In genomic region chr14:24425704-24426103, GRCh38 we compare ENCODE assay signal across 7 cellular contexts. TPM values are rescaled to one million over a fixed set of nuclear protein-coding genes. Genes with fewer than 3 reads are reported as not detected.
DNase-seq lines count a peak whose midpoint lies in the region.
"Had no signal": no experiment of that assay in that cellular context is flagged by ENCODE, and none has a peak within 500 bp of the region (broad histone marks: within the 10 kb centered on the region; RNA-seq: fewer than 3 reads in every experiment).

No MANE protein-coding gene starts in this region.

- H2BK12ac ChIP-seq in mesenchymal stem cell (ENCODE audit: low read length in 2 of 2), result no peak overlapping the region

- no peak overlapping the region for H3K14ac ChIP-seq in mesenchymal stem cell (ENCODE audit: low read length in 2 of 2)

- H2BK120ac ChIP-seq in mesenchymal stem cell (ENCODE audit: low read depth, low read length), result no peak overlapping the region

- peak overlapping the region; percentile 7 for H3K27ac Mint-ChIP-seq in activated T-helper 1 cell treated with anti-CD3 and anti-CD28 coated beads, Interleukin-12 subunit alpha, Interleukin-12 subunit beta, Interleukin-2, Interleukin-4 antibody, amounts not matched to agents 30 ng/mL and 10 ng/mL and 1 ng/mL, durations not matched to agents 14 hours and 24 hours and 36 hours

- H3K27ac ChIP-seq in mesenchymal stem cell (ENCODE audit: low read length, poor library complexity, severe bottlenecking), result no peak overlapping the region
- no peak overlapping the region for H3K27ac ChIP-seq in caudate nucleus (ENCODE audit: low read depth, low read length)

- peak; percentile 35 for DNase-seq in DMS53 (lab: John Stamatoyannopoulos, UW)
- no peak for DNase-seq in DMS53 treated with DMSO at 0.1 percent for 48 hours (lab: John Stamatoyannopoulos, UW; ENCODE audit: unreplicated experiment)
- no peak for DNase-seq in activated T-helper 1 cell treated with anti-CD3 and anti-CD28 coated beads, Interleukin-12 subunit alpha, Interleukin-12 subunit beta, Interleukin-2, Interleukin-4 antibody, amounts not matched to agents 30 ng/mL and 10 ng/mL and 1 ng/mL, durations not matched to agents 14 hours and 24 hours and 36 hours (ENCODE audit: low spot score)
- peak; percentile 52 for DNase-seq in mesenchymal stem cell
- DNase-seq in SK-N-DZ (ENCODE audit: low spot score), result no peak
- DNase-seq in caudate nucleus (lab: John Stamatoyannopoulos, UW), result no peak

- no peaks in the 10 kb centered on the region for H3K79me1 ChIP-seq in mesenchymal stem cell (replicated peaks; ENCODE audit: low read length, poor library complexity, severe bottlenecking)

- H2AFZ ChIP-seq in mesenchymal stem cell (ENCODE audit: low read depth, low read length), result no peak overlapping the region

- peaks cover 10% of the 10 kb centered on the region for H3K4me1 ChIP-seq in mesenchymal stem cell (ENCODE audit: control insufficient read depth, insufficient read depth, low read depth, low read length)

- no peak overlapping the region for H4K91ac ChIP-seq in mesenchymal stem cell (ENCODE audit: low read length)

- H3K36me3 ChIP-seq in mesenchymal stem cell (ENCODE audit: control insufficient read depth in 1 of 2, insufficient read depth in 2 of 2, low read depth in 1 of 2, low read length in 2 of 2), result peaks cover 0 to 5% of the 10 kb centered on the region in 2 experiments

- intact Hi-C loops in activated T-helper 1 cell treated with anti-CD3 and anti-CD28 coated beads, Interleukin-12 subunit alpha, Interleukin-12 subunit beta, Interleukin-2, Interleukin-4 antibody, amounts not matched to agents 30 ng/mL and 10 ng/mL and 1 ng/mL, durations not matched to agents 14 hours and 24 hours and 36 hours (cut with micrococcal nuclease), result no loop called here

- no peak overlapping the region for H2AK5ac ChIP-seq in mesenchymal stem cell (ENCODE audit: low read length, severe bottlenecking)

- H2BK5ac ChIP-seq in mesenchymal stem cell (ENCODE audit: low read depth, low read length, poor library complexity, severe bottlenecking), result no peak overlapping the region

- no peak overlapping the region for H4K8ac ChIP-seq in mesenchymal stem cell (ENCODE audit: low read length)

- no peak overlapping the region for H3K4me3 Mint-ChIP-seq in activated T-helper 1 cell treated with anti-CD3 and anti-CD28 coated beads, Interleukin-12 subunit alpha, Interleukin-12 subunit beta, Interleukin-2, Interleukin-4 antibody, amounts not matched to agents 30 ng/mL and 10 ng/mL and 1 ng/mL, durations not matched to agents 14 hours and 24 hours and 36 hours

- H3K9ac ChIP-seq in mesenchymal stem cell (ENCODE audit: low read length), result peak overlapping the region; percentile 63

- peaks cover 0 to 5% of the 10 kb centered on the region in 2 experiments for H3K27me3 ChIP-seq in mesenchymal stem cell (ENCODE audit: control insufficient read depth in 1 of 2, insufficient read depth in 1 of 2, low read length in 2 of 2)

- no peak overlapping the region for H3K18ac ChIP-seq in mesenchymal stem cell (ENCODE audit: low read depth in 1 of 2, low read length in 2 of 2)

- no peaks in the 10 kb centered on the region for H3K27me3 Mint-ChIP-seq in activated T-helper 1 cell treated with anti-CD3 and anti-CD28 coated beads, Interleukin-12 subunit alpha, Interleukin-12 subunit beta, Interleukin-2, Interleukin-4 antibody, amounts not matched to agents 30 ng/mL and 10 ng/mL and 1 ng/mL, durations not matched to agents 14 hours and 24 hours and 36 hours (ENCODE audit: insufficient read depth)

- H3K4me3 ChIP-seq in mesenchymal stem cell (ENCODE audit: insufficient read depth in 1 of 2, low read depth in 1 of 2, low read length in 2 of 2), result no peak overlapping the region

- no peak overlapping the region for H3K4ac ChIP-seq in mesenchymal stem cell (ENCODE audit: low read depth in 1 of 2, low read length in 2 of 2)

- H3K9me3 ChIP-seq in mesenchymal stem cell (ENCODE audit: control insufficient read depth, low read length), result no peaks in the 10 kb centered on the region

- peaks cover 2% of the 10 kb centered on the region for H3K36me3 Mint-ChIP-seq in activated T-helper 1 cell treated with anti-CD3 and anti-CD28 coated beads, Interleukin-12 subunit alpha, Interleukin-12 subunit beta, Interleukin-2, Interleukin-4 antibody, amounts not matched to agents 30 ng/mL and 10 ng/mL and 1 ng/mL, durations not matched to agents 14 hours and 24 hours and 36 hours (ENCODE audit: low read depth)

- peaks cover 30% of the 10 kb centered on the region for H3K4me1 Mint-ChIP-seq in activated T-helper 1 cell treated with anti-CD3 and anti-CD28 coated beads, Interleukin-12 subunit alpha, Interleukin-12 subunit beta, Interleukin-2, Interleukin-4 antibody, amounts not matched to agents 30 ng/mL and 10 ng/mL and 1 ng/mL, durations not matched to agents 14 hours and 24 hours and 36 hours (ENCODE audit: low read depth)

- no peak overlapping the region for H3K23ac ChIP-seq in mesenchymal stem cell (ENCODE audit: low read length in 2 of 2)

- H3K9me3 Mint-ChIP-seq in activated T-helper 1 cell treated with anti-CD3 and anti-CD28 coated beads, Interleukin-12 subunit alpha, Interleukin-12 subunit beta, Interleukin-2, Interleukin-4 antibody, amounts not matched to agents 30 ng/mL and 10 ng/mL and 1 ng/mL, durations not matched to agents 14 hours and 24 hours and 36 hours, result no peaks in the 10 kb centered on the region

- 90% methylated on average over 3 of the region's 3 CpGs for WGBS in mesenchymal stem cell

- no peak overlapping the region for H2BK15ac ChIP-seq in mesenchymal stem cell (ENCODE audit: low read depth, poor library complexity, severe bottlenecking)

- no peak overlapping the region for H3K4me2 ChIP-seq in mesenchymal stem cell (ENCODE audit: low read length, poor library complexity, severe bottlenecking)

RNA-seq across cellular contexts. Expression of gene CBLN3, which starts 3.8 kb away (rescaled TPM):
- total RNA-seq in activated T-helper 1 cell treated with anti-CD3 and anti-CD28 coated beads, Interleukin-12 subunit alpha, Interleukin-12 subunit beta, Interleukin-2, Interleukin-4 antibody, amounts not matched to agents 30 ng/mL and 10 ng/mL and 1 ng/mL, durations not matched to agents 14 hours and 24 hours and 36 hours, result 5.2 and 5.5 TPM in 2 replicates
- 3.3 TPM for polyA plus RNA-seq in mesenchymal stem cell (2013, experiment 1 of 2)
- 3.6 TPM for polyA plus RNA-seq in mesenchymal stem cell (2013, experiment 2 of 2)
- polyA plus RNA-seq in SK-N-DZ (2014; cell fraction: cytosol; rRNA removed), result 0.08 and 0.56 TPM in 2 replicates
- 0.14 and 0.76 TPM in 2 replicates for polyA plus RNA-seq in SK-N-DZ (2014; cell fraction: nucleus; rRNA removed)
- total RNA-seq: A172 had no signal

RNA-seq across cellular contexts. Expression of gene KHNYN, which starts 4.0 kb away (rescaled TPM):
- total RNA-seq in activated T-helper 1 cell treated with anti-CD3 and anti-CD28 coated beads, Interleukin-12 subunit alpha, Interleukin-12 subunit beta, Interleukin-2, Interleukin-4 antibody, amounts not matched to agents 30 ng/mL and 10 ng/mL and 1 ng/mL, durations not matched to agents 14 hours and 24 hours and 36 hours, result 65.9 and 72.0 TPM in 2 replicates
- polyA plus RNA-seq in mesenchymal stem cell (2013, experiment 1 of 2), result 23.6 TPM
- polyA plus RNA-seq in mesenchymal stem cell (2013, experiment 2 of 2), result 24.0 TPM
- 19.1 and 21.1 TPM in 2 replicates for polyA plus RNA-seq in SK-N-DZ (2014; cell fraction: cytosol; rRNA removed)
- 30.5 and 42.2 TPM in 2 replicates for polyA plus RNA-seq in SK-N-DZ (2014; cell fraction: nucleus; rRNA removed)

RNA-seq across cellular contexts. Expression of gene SDR39U1, which starts 16.9 kb away (rescaled TPM):
- total RNA-seq in activated T-helper 1 cell treated with anti-CD3 and anti-CD28 coated beads, Interleukin-12 subunit alpha, Interleukin-12 subunit beta, Interleukin-2, Interleukin-4 antibody, amounts not matched to agents 30 ng/mL and 10 ng/mL and 1 ng/mL, durations not matched to agents 14 hours and 24 hours and 36 hours, result 41.5 and 48.0 TPM in 2 replicates
- 29.6 TPM for polyA plus RNA-seq in mesenchymal stem cell (2013, experiment 1 of 2)
- 28.8 TPM for polyA plus RNA-seq in mesenchymal stem cell (2013, experiment 2 of 2)
- 29.1 and 47.6 TPM in 2 replicates for polyA plus RNA-seq in SK-N-DZ (2014; cell fraction: cytosol; rRNA removed)
- polyA plus RNA-seq in SK-N-DZ (2014; cell fraction: nucleus; rRNA removed), result 162 and 252 TPM in 2 replicates

RNA-seq across cellular contexts. Expression of gene NYNRIN, which starts 26.9 kb away (rescaled TPM):
- total RNA-seq in activated T-helper 1 cell treated with anti-CD3 and anti-CD28 coated beads, Interleukin-12 subunit alpha, Interleukin-12 subunit beta, Interleukin-2, Interleukin-4 antibody, amounts not matched to agents 30 ng/mL and 10 ng/mL and 1 ng/mL, durations not matched to agents 14 hours and 24 hours and 36 hours, result 0.02 TPM in 1 of 2 replicates, not detected in the other
- 13.6 TPM for polyA plus RNA-seq in mesenchymal stem cell (2013, experiment 1 of 2)
- 12.7 TPM for polyA plus RNA-seq in mesenchymal stem cell (2013, experiment 2 of 2)
- polyA plus RNA-seq in SK-N-DZ (2014; cell fraction: cytosol; rRNA removed), result 9.4 and 12.4 TPM in 2 replicates
- 10.9 and 23.4 TPM in 2 replicates for polyA plus RNA-seq in SK-N-DZ (2014; cell fraction: nucleus; rRNA removed)

RNA-seq across cellular contexts. Expression of gene NFATC4, which starts 57.7 kb away (rescaled TPM):
- not detected in 2 replicates for total RNA-seq in activated T-helper 1 cell treated with anti-CD3 and anti-CD28 coated beads, Interleukin-12 subunit alpha, Interleukin-12 subunit beta, Interleukin-2, Interleukin-4 antibody, amounts not matched to agents 30 ng/mL and 10 ng/mL and 1 ng/mL, durations not matched to agents 14 hours and 24 hours and 36 hours
- 51.4 TPM for polyA plus RNA-seq in mesenchymal stem cell (2013, experiment 1 of 2)
- 48.4 TPM for polyA plus RNA-seq in mesenchymal stem cell (2013, experiment 2 of 2)
- 13.1 and 14.1 TPM in 2 replicates for polyA plus RNA-seq in SK-N-DZ (2014; cell fraction: cytosol; rRNA removed)
- polyA plus RNA-seq in SK-N-DZ (2014; cell fraction: nucleus; rRNA removed), result 103 and 132 TPM in 2 replicates
- total RNA-seq: A172 had no signal

Comparison
In these comparisons a context has a peak if more than half of its experiments do, and no peak if none do; other contexts are left out.
1. DNase-seq: peak in DMS53 (single experiment) and mesenchymal stem cell (single experiment); none in DMS53 treated with DMSO at 0.1 percent for 48 hours (single experiment), activated T-helper 1 cell treated with anti-CD3 and anti-CD28 coated beads, Interleukin-12 subunit alpha, Interleukin-12 subunit beta, Interleukin-2, Interleukin-4 antibody, amounts not matched to agents 30 ng/mL and 10 ng/mL and 1 ng/mL, durations not matched to agents 14 hours and 24 hours and 36 hours (single experiment), SK-N-DZ (single experiment) and caudate nucleus (0 of 61).